In the genomic region with DNA sequence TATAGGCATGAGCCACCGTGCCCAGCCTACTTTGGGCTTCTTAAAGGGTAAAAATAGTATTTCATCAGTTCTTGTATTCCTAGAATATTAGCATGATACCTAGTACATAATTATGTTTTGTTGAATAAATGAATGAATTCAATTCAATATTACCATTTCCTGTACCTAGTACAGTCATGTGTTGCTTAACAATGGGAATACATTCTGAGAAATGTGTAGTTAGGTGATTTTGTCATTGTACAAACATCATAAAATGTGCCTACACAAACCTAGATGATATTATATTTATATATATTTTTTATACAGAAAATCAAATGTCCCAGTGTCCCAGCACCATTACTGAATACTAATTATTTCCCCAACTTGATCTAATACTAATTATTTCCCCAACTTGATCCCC, we compare ENCODE assay signal across 23 cellular contexts.
"Had no signal": no experiment of that assay in that cellular context is flagged by ENCODE, and none has a peak within 500 bp of the region (broad histone marks: within the 10 kb centered on the region; RNA-seq: fewer than 3 reads in every experiment).

No MANE protein-coding gene starts in this region.

- H3K4me1 ChIP-seq: SJCRH30 had no signal

- H3K36me3 ChIP-seq: MG63, SJCRH30 had no signal

- H3K4me3 ChIP-seq: MG63, SJCRH30 had no signal

- H3K27me3 ChIP-seq: MG63, SJCRH30 had no signal

- FAIRE-seq: HepG2 had no signal

- H3K9me3 ChIP-seq: MG63, SJCRH30 had no signal

- H3K27ac ChIP-seq: RWPE1, SJCRH30 had no signal

- ATAC-seq: HepG2, Panc1, SK-N-SH treated with all-trans-retinoic acid at 6 μM for 48 hours had no signal

- DNase-seq: IMR-90, Karpas-422, KG1, MG63, NCI-H1092, NCI-H1105 treated with DMSO at 0.1 percent for 48 hours, NCI-H1417 treated with DMSO at 0.1 percent for 48 hours, NCI-H187, NCI-H2029, NCI-H2081 treated with DMSO at 0.1 percent for 48 hours, NCI-H2171, NCI-H226, NCI-H446, NCI-H510A, NCI-H524 treated with DMSO at 0.1 percent for 48 hours, NCI-H69, NCI-H774, SHP77 treated with DMSO at 0.1 percent for 48 hours, SJCRH30 had no signal
